ENCODE assay signal across 37 cellular contexts in genomic region chr16:59201821-59202220, GRCh38.
A peak's percentile ranks its signal among the peaks of the same experiment; 100 is the strongest.
DNase-seq lines count a peak whose midpoint lies in the region; ATAC-seq, FAIRE-seq and TF ChIP-seq lines count a peak whose summit lies in the region.
"Had no signal": no experiment of that assay in that cellular context is flagged by ENCODE, and none has a peak within 500 bp of the region (broad histone marks: within the 10 kb centered on the region; RNA-seq: fewer than 3 reads in every experiment).

No MANE protein-coding gene starts in this region.

- H3K14ac ChIP-seq in H9 (ENCODE audit: insufficient read depth, low read length), result no peak overlapping the region
- no peak overlapping the region for H3K14ac ChIP-seq in H1 (ENCODE audit: insufficient read length)

- no peak overlapping the region for H3T11ph ChIP-seq in H9 (ENCODE audit: low read length)

- H3K79me2 ChIP-seq in GM23338 (replicated peaks; ENCODE audit: insufficient read depth) (no peaks in the 10 kb centered on the region), H9 (ENCODE audit: insufficient read depth, low read length) (no peaks in the 10 kb centered on the region), H1 (ENCODE audit: control insufficient read depth in 1 of 2, insufficient read depth in 2 of 2, low read length in 2 of 2) (no peaks in the 10 kb centered on the region), HepG2 (ENCODE audit: insufficient read depth, low read length) (no peaks in the 10 kb centered on the region)

- no peaks in the 10 kb centered on the region for H3K27me3 ChIP-seq in GM23338 (ENCODE audit: insufficient read depth)
- H3K27me3 ChIP-seq in H9 (ENCODE audit: insufficient read depth, low read length), result no peaks in the 10 kb centered on the region
- peaks cover 0 to 1% (median 0%) of the 10 kb centered on the region in 4 experiments; a peak in 1 of 7 replicates for H3K27me3 ChIP-seq in H1 (replicated peaks in 1 of 4; ENCODE audit: control insufficient read depth in 3 of 4, extremely low read depth in 1 of 4, insufficient read depth in 3 of 4, low read length in 3 of 4)
- H3K27me3 ChIP-seq in HepG2 (ENCODE audit: control insufficient read depth in 1 of 2, insufficient read depth in 2 of 2, low read length in 2 of 2), result no peaks in the 10 kb centered on the region
- H3K27me3 ChIP-seq: BE2C; BLaER1; BLaER1 treated with 17β-estradiol and CSF1 and Interleukin-3, amounts not matched to agents 10 nM and 100 nM had no signal

- no TSS peak for BruUV-seq in HepG2 (replicated peaks; lab: Mats Ljungman, UMichigan)

- in situ Hi-C loops in GM13977 (cut with MboI; ENCODE audit: low pct_unique_long_range_greater_than_20kb, low sequenced_read_pairs, unreplicated experiment), result no loop called here
- in situ Hi-C loops in HepG2 (cut with HindIII; ENCODE audit: extremely low pct_ligation_motif_present, low pct_unique_long_range_greater_than_20kb), result no loop called here

- TF ChIP-seq CTCF in GM23338 (conservative IDR thresholded peaks at IDR 0.05; ENCODE audit: low read depth in 2 of 2) (no peak), H9 (conservative IDR thresholded peaks at IDR 0.05) (no peak), WTC11 (IDR thresholded peaks at IDR 0.05) (no peak), H1 (IDR thresholded peaks at IDR 0.05; ENCODE audit: control extremely low read depth in 1 of 3, insufficient read depth in 1 of 3, low read depth in 1 of 3, low read length in 3 of 3) (no peak), GM13977 (IDR thresholded peaks at IDR 0.05; ENCODE audit: extremely low read depth, insufficient read depth, missing control alignments) (no peak), HepG2 (CRISPR knock-in tag; IDR thresholded peaks at IDR 0.05) (no peak)

- H3K9me3 ChIP-seq in H9 (ENCODE audit: control insufficient read depth, low read depth, low read length), result no peaks in the 10 kb centered on the region
- H3K9me3 ChIP-seq in H1 (ENCODE audit: insufficient read depth in 2 of 2, low read depth in 1 of 2, low read length in 1 of 2), result no peaks in the 10 kb centered on the region
- no peaks in the 10 kb centered on the region for H3K9me3 ChIP-seq in HepG2 (ENCODE audit: low read length)
- H3K9me3 ChIP-seq: A549; BE2C; BLaER1; BLaER1 treated with 17β-estradiol and CSF1 and Interleukin-3, amounts not matched to agents 10 nM and 100 nM; Caco-2 had no signal

- H3K4me3 ChIP-seq in GM23338, result no peak overlapping the region
- H3K4me3 ChIP-seq in H1 (ENCODE audit: extremely low read depth in 1 of 4, insufficient read depth in 2 of 4, low read depth in 3 of 4, low read length in 4 of 4), result no peak overlapping the region
- no peak overlapping the region for H3K4me3 ChIP-seq in HepG2 (replicated peaks in 1 of 3; ENCODE audit: insufficient read depth in 1 of 3, low read depth in 2 of 3, low read length in 3 of 3)
- H3K4me3 ChIP-seq: A549; BLaER1; BLaER1 treated with 17β-estradiol and CSF1 and Interleukin-3, amounts not matched to agents 10 nM and 100 nM had no signal

- no peak overlapping the region for H3K9ac ChIP-seq in H9 (ENCODE audit: extremely low read depth, insufficient read length, low read length)
- no peak overlapping the region for H3K9ac ChIP-seq in H1 (replicated peaks in 1 of 4; ENCODE audit: extremely low read depth in 1 of 4, low read depth in 3 of 4, low read length in 3 of 4)
- H3K9ac ChIP-seq in HepG2 (ENCODE audit: insufficient read depth, low read depth, low read length), result no peak overlapping the region
- H3K9ac ChIP-seq: BLaER1; BLaER1 treated with 17β-estradiol and CSF1 and Interleukin-3, amounts not matched to agents 10 nM and 100 nM had no signal

- H3K36me3 Mint-ChIP-seq in GM23338 (ENCODE audit: low read depth) (no peaks in the 10 kb centered on the region; the same call in 2 of the 3 replicates), H9 (ENCODE audit: insufficient read depth in 1 of 3, low read depth in 3 of 3) (peaks cover 0 to 2% (median 0%) of the 10 kb centered on the region in 3 experiments; a peak in 2 of 7 replicates), WTC11 (no peaks in the 10 kb centered on the region)
- H3K36me3 Mint-ChIP-seq: CD14-positive monocyte; CD4-positive, alpha-beta memory T cell; CD4-positive, CD25-positive, alpha-beta regulatory T cell; CD8-positive, alpha-beta memory T cell; CD8-positive, alpha-beta T cell had no signal

- H3K4me1 Mint-ChIP-seq in GM23338 (peaks cover 17% of the 10 kb centered on the region), H9 (peaks cover 14% of the 10 kb centered on the region in 2 experiments), WTC11 (peaks cover 21% of the 10 kb centered on the region)
- H3K4me1 Mint-ChIP-seq: B cell; CD14-positive monocyte; CD4-positive, alpha-beta memory T cell; CD4-positive, CD25-positive, alpha-beta regulatory T cell; CD8-positive, alpha-beta memory T cell had no signal

- H2AFZ ChIP-seq in GM23338 (no peak overlapping the region), H9 (ENCODE audit: low read length) (no peak overlapping the region), H1 (ENCODE audit: low read length) (no peak overlapping the region), HepG2 (ENCODE audit: low read length) (no peak overlapping the region)

- H4K8ac ChIP-seq in H9 (replicated peaks; ENCODE audit: insufficient read length, low read depth, low read length) (no peak overlapping the region), H1 (ENCODE audit: extremely low read depth, insufficient read depth, low read length) (no peak overlapping the region)

- H3K4me1 ChIP-seq in GM23338 (ENCODE audit: insufficient read depth) (peaks cover 5% of the 10 kb centered on the region; the same call in 1 of the 2 replicates), H9 (ENCODE audit: insufficient read depth, low read length) (no peaks in the 10 kb centered on the region), H1 (replicated peaks in 1 of 4; ENCODE audit: control insufficient read depth in 3 of 4, insufficient read depth in 4 of 4, low read length in 3 of 4) (peaks cover 0 to 3% (median 0%) of the 10 kb centered on the region in 4 experiments; a peak in 1 of 7 replicates), HepG2 (ENCODE audit: insufficient read depth, low read length) (no peaks in the 10 kb centered on the region)
- H3K4me1 ChIP-seq: BE2C; BLaER1; BLaER1 treated with 17β-estradiol and CSF1 and Interleukin-3, amounts not matched to agents 10 nM and 100 nM; Caco-2 had no signal

- no peak overlapping the region for H3K56ac ChIP-seq in H9 (ENCODE audit: insufficient read length, low read depth, low read length)
- no peak overlapping the region for H3K56ac ChIP-seq in H1 (replicated peaks; ENCODE audit: insufficient read length, low read depth, low read length)

- CTCF ChIA-PET in WTC11 (lab: Charles Lee), result no interaction called here
- CTCF ChIA-PET in H1 (lab: Charles Lee; ENCODE audit: partially characterized antibody), result interaction anchor here (1.3 kb wide), 1 partner anchor 10 kb away, joined by 4 read pairs; no protein-coding TSS in a partner anchor
- CTCF ChIA-PET in HepG2 (lab: Yijun Ruan, JAX; ENCODE audit: low intra/inter-chr PET ratio, low total read pairs), result no interaction called here

- no peak for TF ChIP-seq EP300 in H1 (IDR thresholded peaks at IDR 0.05; ENCODE audit: borderline replicate concordance in 1 of 2, low read depth in 2 of 2, low read length in 2 of 2)
- no peak for TF ChIP-seq EP300 in HepG2 (IDR thresholded peaks at IDR 0.05; ENCODE audit: low read depth in 2 of 2, low read length in 2 of 2)
- no peak for TF ChIP-seq EP300 in HepG2 (CRISPR knock-in tag; IDR thresholded peaks at IDR 0.05; ENCODE audit: borderline replicate concordance)

- intact Hi-C loops in HepG2 (cut with micrococcal nuclease; ENCODE audit: unreplicated experiment), result no loop called here

- H3K18ac ChIP-seq in H9 (ENCODE audit: insufficient read length, low read depth, low read length), result no peak overlapping the region
- H3K18ac ChIP-seq in H1 (ENCODE audit: extremely low read depth, low read length), result no peak overlapping the region

- no peak overlapping the region for H2BK15ac ChIP-seq in H9 (ENCODE audit: low read depth, low read length)
- H2BK15ac ChIP-seq in H1 (ENCODE audit: low read length), result no peak overlapping the region

- POLR2A ChIA-PET in WTC11 (lab: Charles Lee) (no interaction called here), H1 (lab: Charles Lee; ENCODE audit: partially characterized antibody) (no interaction called here), HepG2 (lab: Yijun Ruan, JAX) (no interaction called here)

- H2BK120ac ChIP-seq in H9 (ENCODE audit: low read depth, low read length, poor library complexity, severe bottlenecking) (no peak overlapping the region), H1 (replicated peaks; ENCODE audit: low read depth, low read length) (no peak overlapping the region)

- TF ChIP-seq RAD21 in H1 (IDR thresholded peaks at IDR 0.05 in 1 of 2, conservative IDR thresholded peaks at IDR 0.05 in 1 of 2; ENCODE audit: low read depth in 2 of 2, low read length in 2 of 2) (no peak), HepG2 (CRISPR knock-in tag; IDR thresholded peaks at IDR 0.05) (no peak)

- H3K27ac Mint-ChIP-seq in GM23338 (no peak overlapping the region), H9 (no peak overlapping the region), WTC11 (no peak overlapping the region)
- H3K27ac Mint-ChIP-seq: B cell; CD14-positive monocyte; CD4-positive, alpha-beta memory T cell; CD4-positive, alpha-beta T cell; CD4-positive, CD25-positive, alpha-beta regulatory T cell; CD8-positive, alpha-beta T cell had no signal

- DNase-seq in GM23338 (ENCODE audit: low spot score) (peak; percentile 34), H9 (no peak), WTC11 (ENCODE audit: low spot score) (no peak), H1 (ENCODE audit: low read depth in 1 of 2, low spot score in 2 of 2) (no peak), medulla oblongata (ENCODE audit: extremely low spot score) (no peak), GM13977 (ENCODE audit: low spot score) (no peak), mucosa of gallbladder (ENCODE audit: low spot score) (no peak), HepG2 (ENCODE audit: low spot score) (no peak)
- DNase-seq: 8988T; ACHN; AML-193; BE2C; C1 segment of cervical spinal cord; Caco-2; Calu3; CD4-positive, alpha-beta memory T cell; CD4-positive, alpha-beta T cell; CD4-positive, CD25-positive, alpha-beta regulatory T cell; CD8-positive, alpha-beta memory T cell; CD8-positive, alpha-beta T cell; COR-L47; DMS 273 treated with DMSO at 0.1 percent for 48 hours; DMS153; DMS53; DMS79; DMS79 treated with DMSO at 0.1 percent for 48 hours; DND-41; EL had no signal

- ATAC-seq in GM23338 (no peak; the same call in 2 of the 3 replicates), WTC11 (no peak), HepG2 (no peak)
- ATAC-seq: A549; CD8-positive, alpha-beta T cell had no signal

- peak; percentile 7 for FAIRE-seq in H1 (lab: Jason Lieb, UNC)
- FAIRE-seq in HepG2 (lab: Jason Lieb, UNC), result no peak
- FAIRE-seq: A204.1, A549, D721Med had no signal

- H3K23me2 ChIP-seq in H9 (ENCODE audit: insufficient read length, low read depth, low read length, poor library complexity, severe bottlenecking), result no peaks in the 10 kb centered on the region
- no peaks in the 10 kb centered on the region for H3K23me2 ChIP-seq in H1 (ENCODE audit: low read depth, low read length)

- no peak overlapping the region for H4K91ac ChIP-seq in H9 (ENCODE audit: insufficient read length, low read depth, low read length)
- no peak overlapping the region for H4K91ac ChIP-seq in H1 (replicated peaks; ENCODE audit: insufficient read length, low read length)

- H4K5ac ChIP-seq in H9 (ENCODE audit: insufficient read length, low read depth, low read length), result no peak overlapping the region
- H4K5ac ChIP-seq in H1 (ENCODE audit: insufficient read length, low read depth, low read length), result no peak overlapping the region

- H3K4ac ChIP-seq in H9 (ENCODE audit: low read depth, low read length) (no peak overlapping the region), H1 (replicated peaks; ENCODE audit: insufficient read length, low read depth, low read length) (no peak overlapping the region)

- H3K9me3 Mint-ChIP-seq in GM23338 (no peaks in the 10 kb centered on the region; the same call in 2 of the 3 replicates), H9 (no peaks in the 10 kb centered on the region), WTC11 (no peaks in the 10 kb centered on the region)
- H3K9me3 Mint-ChIP-seq: CD8-positive, alpha-beta T cell had no signal

- no peaks in the 10 kb centered on the region for H3K9me2 ChIP-seq in GM23338 (ENCODE audit: insufficient read depth)

- no CpG with 5 or more reads among the region's 1 CpG for WGBS in H9 (ENCODE audit: extremely low coverage, insufficient read length, low lambda C conversion rate)
- 50% methylated on average over 1 of the region's 1 CpG; no CpG with 5 or more reads in 1 of the 2 experiments for WGBS in H1 (ENCODE audit: extremely low coverage in 1 of 2, insufficient coverage in 1 of 2, insufficient read length in 1 of 2, insufficient replicate concordance in 2 of 2, low coverage in 1 of 2, low lambda C conversion rate in 2 of 2, missing lambda C conversion rate in 1 of 2), 2 experiments
- 0% methylated on average over 1 of the region's 1 CpG for WGBS in HepG2 (ENCODE audit: low lambda C conversion rate)

- H3F3A ChIP-seq in GM23338 (replicated peaks; ENCODE audit: low read depth), result no peaks in the 10 kb centered on the region

- no peak for TF ChIP-seq POLR2A in H1 (IDR thresholded peaks at IDR 0.05; ENCODE audit: control extremely low read depth in 1 of 2, low read depth in 2 of 2, low read length in 2 of 2)
- no peak for TF ChIP-seq POLR2A in HepG2 (IDR thresholded peaks at IDR 0.05; ENCODE audit: insufficient read depth in 1 of 2, low read depth in 2 of 2, low read length in 2 of 2)

- no peaks in the 10 kb centered on the region for H3K27me3 Mint-ChIP-seq in GM23338 (ENCODE audit: insufficient read depth, low read depth, poor library complexity)
- H3K27me3 Mint-ChIP-seq in H9 (ENCODE audit: low read depth), result no peaks in the 10 kb centered on the region
- no peaks in the 10 kb centered on the region for H3K27me3 Mint-ChIP-seq in WTC11 (ENCODE audit: low read depth)
- H3K27me3 Mint-ChIP-seq: B cell; CD4-positive, alpha-beta T cell; CD4-positive, CD25-positive, alpha-beta regulatory T cell; CD8-positive, alpha-beta memory T cell had no signal

- H3K4me3 Mint-ChIP-seq in GM23338 (no peak overlapping the region), H9 (no peak overlapping the region), WTC11 (no peak overlapping the region)
- H3K4me3 Mint-ChIP-seq: B cell; CD14-positive monocyte; CD4-positive, alpha-beta memory T cell; CD4-positive, alpha-beta T cell; CD4-positive, CD25-positive, alpha-beta regulatory T cell; CD8-positive, alpha-beta memory T cell; CD8-positive, alpha-beta T cell had no signal

- H2AK5ac ChIP-seq in H9 (ENCODE audit: insufficient read length, low read length) (no peak overlapping the region), H1 (ENCODE audit: low read depth, low read length) (no peak overlapping the region)

- H3K79me1 ChIP-seq in H9 (ENCODE audit: insufficient read depth, low read depth, low read length, poor library complexity, severe bottlenecking) (no peaks in the 10 kb centered on the region), H1 (ENCODE audit: low read depth, low read length) (no peaks in the 10 kb centered on the region)

- H3K23ac ChIP-seq in H9 (ENCODE audit: insufficient read length, low read depth, low read length), result no peak overlapping the region
- no peak overlapping the region for H3K23ac ChIP-seq in H1 (ENCODE audit: insufficient read length)

- peak overlapping the region; percentile 60 for H2BK20ac ChIP-seq in H9 (ENCODE audit: low read depth, low read length, poor library complexity, severe bottlenecking)
- no peak overlapping the region for H2BK20ac ChIP-seq in H1 (ENCODE audit: low read length)

- H4K20me1 ChIP-seq in GM23338 (replicated peaks; ENCODE audit: insufficient read depth) (no peaks in the 10 kb centered on the region), H9 (ENCODE audit: control insufficient read depth, insufficient read depth, insufficient read length) (no peaks in the 10 kb centered on the region), H1 (replicated peaks in 1 of 2; ENCODE audit: control insufficient read depth in 1 of 2, insufficient read depth in 2 of 2, low read length in 2 of 2) (no peaks in the 10 kb centered on the region), HepG2 (ENCODE audit: insufficient read depth, low read length) (no peaks in the 10 kb centered on the region)
- H4K20me1 ChIP-seq: BLaER1; BLaER1 treated with 17β-estradiol and CSF1 and Interleukin-3, amounts not matched to agents 10 nM and 100 nM had no signal

- H3K27ac ChIP-seq in GM23338 (ENCODE audit: low read depth) (no peak overlapping the region), H9 (ENCODE audit: insufficient read length, low read depth, low read length) (no peak overlapping the region), H1 (ENCODE audit: low read depth, low read length) (no peak overlapping the region), HepG2 (ENCODE audit: extremely low read length, insufficient read depth, low read length) (no peak overlapping the region)
- H3K27ac ChIP-seq: 22Rv1; BLaER1; BLaER1 treated with 17β-estradiol and CSF1 and Interleukin-3, amounts not matched to agents 10 nM and 100 nM; C4-2B had no signal

- no peaks in the 10 kb centered on the region for H3K36me3 ChIP-seq in GM23338 (ENCODE audit: insufficient read depth)
- no peaks in the 10 kb centered on the region for H3K36me3 ChIP-seq in H1 (ENCODE audit: control insufficient read depth in 2 of 4, insufficient read depth in 4 of 4, low read length in 3 of 4)
- H3K36me3 ChIP-seq in HepG2 (replicated peaks in 1 of 2; ENCODE audit: control insufficient read depth in 1 of 2, insufficient read depth in 2 of 2, low read length in 2 of 2), result no peaks in the 10 kb centered on the region
- H3K36me3 ChIP-seq: BE2C; BLaER1; BLaER1 treated with 17β-estradiol and CSF1 and Interleukin-3, amounts not matched to agents 10 nM and 100 nM had no signal

- H3K4me2 ChIP-seq in GM23338 (no peak overlapping the region), H9 (ENCODE audit: insufficient read depth, insufficient read length, low read length) (no peak overlapping the region), H1 (ENCODE audit: insufficient read depth in 1 of 2, low read depth in 2 of 2, low read length in 2 of 2) (no peak overlapping the region), HepG2 (ENCODE audit: low read depth, low read length) (no peak overlapping the region)
- H3K4me2 ChIP-seq: A549; BLaER1; BLaER1 treated with 17β-estradiol and CSF1 and Interleukin-3, amounts not matched to agents 10 nM and 100 nM had no signal

- H2BK5ac ChIP-seq in H9 (ENCODE audit: insufficient read length, low read length) (no peak overlapping the region), H1 (ENCODE audit: low read depth, low read length) (no peak overlapping the region)

- H2BK12ac ChIP-seq in H9 (ENCODE audit: insufficient read length, low read depth, low read length), result no peak overlapping the region
- H2BK12ac ChIP-seq in H1 (ENCODE audit: low read depth, low read length), result no peak overlapping the region
